ENCODE assay signal across 1 cellular context in genomic region chr2:200761168-200761715, GRCh38.
TF ChIP-seq lines count a peak whose summit lies in the region.

No MANE protein-coding gene starts in this region.

TF ChIP-seq in SK-N-SH treated with all-trans-retinoic acid at 6 μM for 48 hours, 23 proteins besides CTCF, POLR2A, EP300 and RAD21 (continued from another document):
- TF ChIP-seq TCF4 (CRISPR knock-in tag; IDR thresholded peaks at IDR 0.05; ENCODE audit: borderline replicate concordance) (no peak), CREB5 (CRISPR knock-in tag; IDR thresholded peaks at IDR 0.05; ENCODE audit: low read depth) (no peak), TOX (CRISPR knock-in tag; IDR thresholded peaks at IDR 0.05; ENCODE audit: borderline replicate concordance) (no peak), PATZ1 (CRISPR knock-in tag; IDR thresholded peaks at IDR 0.05; ENCODE audit: borderline replicate concordance) (no peak), ESRRG (CRISPR knock-in tag; IDR thresholded peaks at IDR 0.05) (no peak), ZC3H10 (CRISPR knock-in tag; IDR thresholded peaks at IDR 0.05) (no peak), ARNTL (CRISPR knock-in tag; IDR thresholded peaks at IDR 0.05; ENCODE audit: borderline replicate concordance, low read depth) (no peak), BACH2 (CRISPR knock-in tag; IDR thresholded peaks at IDR 0.05; ENCODE audit: borderline replicate concordance) (no peak), PPARA (CRISPR knock-in tag; IDR thresholded peaks at IDR 0.05; ENCODE audit: borderline replicate concordance) (no peak), RARB (CRISPR knock-in tag; IDR thresholded peaks at IDR 0.05) (no peak), SNAI2 (CRISPR knock-in tag; IDR thresholded peaks at IDR 0.05) (no peak), ZNF70 (CRISPR knock-in tag; IDR thresholded peaks at IDR 0.05) (no peak), ZNF8 (CRISPR knock-in tag; IDR thresholded peaks at IDR 0.05) (no peak)
